ENCODE assay signal across 1 cellular context in the genomic region with DNA sequence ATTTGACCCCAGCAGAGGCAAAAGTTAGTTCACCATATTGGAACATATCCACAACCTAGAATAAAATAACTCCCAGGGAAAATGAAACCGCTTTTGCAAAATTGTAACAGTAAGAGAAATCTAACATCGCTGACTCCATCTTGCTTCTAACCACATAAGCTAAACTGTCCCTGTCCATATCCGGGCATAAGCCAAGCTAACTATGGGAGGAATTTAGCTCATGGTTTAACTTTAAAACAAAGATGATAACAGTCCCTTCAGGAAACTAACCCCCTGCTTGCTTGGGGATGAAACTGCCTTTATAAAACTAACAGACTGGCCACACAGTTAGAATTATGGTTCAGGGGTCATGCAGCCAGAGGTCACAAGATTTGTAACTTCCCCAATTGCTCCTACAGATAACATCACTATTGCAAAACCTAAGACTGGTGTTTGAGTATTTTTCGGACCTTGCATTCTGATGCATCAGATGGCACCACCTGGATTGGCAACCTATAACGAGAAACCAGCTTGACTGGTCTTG.
TF ChIP-seq lines count a peak whose summit lies in the region.

No MANE protein-coding gene starts in this region.

TF ChIP-seq in IMR-90, 13 proteins besides CTCF, POLR2A, EP300 and RAD21:
- TF ChIP-seq, protein P1, sequence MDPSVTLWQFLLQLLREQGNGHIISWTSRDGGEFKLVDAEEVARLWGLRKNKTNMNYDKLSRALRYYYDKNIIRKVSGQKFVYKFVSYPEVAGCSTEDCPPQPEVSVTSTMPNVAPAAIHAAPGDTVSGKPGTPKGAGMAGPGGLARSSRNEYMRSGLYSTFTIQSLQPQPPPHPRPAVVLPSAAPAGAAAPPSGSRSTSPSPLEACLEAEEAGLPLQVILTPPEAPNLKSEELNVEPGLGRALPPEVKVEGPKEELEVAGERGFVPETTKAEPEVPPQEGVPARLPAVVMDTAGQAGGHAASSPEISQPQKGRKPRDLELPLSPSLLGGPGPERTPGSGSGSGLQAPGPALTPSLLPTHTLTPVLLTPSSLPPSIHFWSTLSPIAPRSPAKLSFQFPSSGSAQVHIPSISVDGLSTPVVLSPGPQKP (IDR thresholded peaks at IDR 0.05; ENCODE audit: borderline replicate concordance, low read depth, low read length), result no peak
